1 cellular context compared by ENCODE assay signal in the genomic region with DNA sequence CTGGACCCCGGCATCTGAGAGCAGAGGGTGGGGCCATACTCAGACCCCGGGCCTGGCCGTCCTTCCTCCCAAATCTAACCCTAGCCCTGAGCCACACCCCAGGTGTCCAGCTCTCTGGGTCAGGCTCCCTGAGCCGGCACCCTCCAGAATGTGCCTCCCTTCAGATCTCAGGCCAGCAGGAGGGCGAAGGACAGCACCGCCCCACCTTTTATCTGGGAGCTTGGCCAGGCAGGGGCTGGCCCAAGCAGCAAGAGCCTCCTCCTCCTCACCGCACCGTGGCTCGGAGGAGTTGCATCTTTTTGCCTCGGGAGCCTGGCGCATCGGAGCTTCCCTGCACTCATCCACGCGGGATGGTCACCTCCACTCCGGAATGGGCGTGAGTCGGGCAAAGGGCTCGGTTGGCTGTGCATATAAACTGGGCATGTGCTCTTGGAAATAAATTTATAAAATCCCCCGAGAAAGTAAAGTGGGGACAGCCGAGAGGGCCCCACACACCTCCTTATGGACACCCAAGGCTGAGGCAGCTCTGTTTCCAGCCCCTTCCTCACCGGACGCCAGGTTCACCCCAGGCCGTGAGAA.
TF ChIP-seq lines count a peak whose summit lies in the region.

No MANE protein-coding gene starts in this region.

TF ChIP-seq in SK-N-SH treated with all-trans-retinoic acid at 6 μM for 48 hours, 23 proteins besides CTCF, POLR2A, EP300 and RAD21 (continued from another document):
- TF ChIP-seq GLIS3 (CRISPR knock-in tag; IDR thresholded peaks at IDR 0.05), result no peak
- TF ChIP-seq ESRRG (CRISPR knock-in tag; IDR thresholded peaks at IDR 0.05), result no peak
- TF ChIP-seq, protein P1, sequence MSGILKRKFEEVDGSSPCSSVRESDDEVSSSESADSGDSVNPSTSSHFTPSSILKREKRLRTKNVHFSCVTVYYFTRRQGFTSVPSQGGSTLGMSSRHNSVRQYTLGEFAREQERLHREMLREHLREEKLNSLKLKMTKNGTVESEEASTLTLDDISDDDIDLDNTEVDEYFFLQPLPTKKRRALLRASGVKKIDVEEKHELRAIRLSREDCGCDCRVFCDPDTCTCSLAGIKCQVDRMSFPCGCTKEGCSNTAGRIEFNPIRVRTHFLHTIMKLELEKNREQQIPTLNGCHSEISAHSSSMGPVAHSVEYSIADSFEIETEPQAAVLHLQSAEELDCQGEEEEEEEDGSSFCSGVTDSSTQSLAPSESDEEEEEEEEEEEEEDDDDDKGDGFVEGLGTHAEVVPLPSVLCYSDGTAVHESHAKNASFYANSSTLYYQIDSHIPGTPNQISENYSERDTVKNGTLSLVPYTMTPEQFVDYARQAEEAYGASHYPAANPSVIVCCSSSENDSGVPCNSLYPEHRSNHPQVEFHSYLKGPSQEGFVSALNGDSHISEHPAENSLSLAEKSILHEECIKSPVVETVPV (CRISPR knock-in tag; IDR thresholded peaks at IDR 0.05), result no peak
- no peak for TF ChIP-seq ZNF8 (CRISPR knock-in tag; IDR thresholded peaks at IDR 0.05)
- no peak for TF ChIP-seq ZNF565 (CRISPR knock-in tag; conservative IDR thresholded peaks at IDR 0.05; ENCODE audit: low read depth)
- TF ChIP-seq OSR1 (CRISPR knock-in tag; IDR thresholded peaks at IDR 0.05), result no peak
- TF ChIP-seq BACH2 (CRISPR knock-in tag; IDR thresholded peaks at IDR 0.05; ENCODE audit: borderline replicate concordance), result no peak
- TF ChIP-seq ZFP30 (CRISPR knock-in tag; IDR thresholded peaks at IDR 0.05), result no peak
- TF ChIP-seq, protein P2, sequence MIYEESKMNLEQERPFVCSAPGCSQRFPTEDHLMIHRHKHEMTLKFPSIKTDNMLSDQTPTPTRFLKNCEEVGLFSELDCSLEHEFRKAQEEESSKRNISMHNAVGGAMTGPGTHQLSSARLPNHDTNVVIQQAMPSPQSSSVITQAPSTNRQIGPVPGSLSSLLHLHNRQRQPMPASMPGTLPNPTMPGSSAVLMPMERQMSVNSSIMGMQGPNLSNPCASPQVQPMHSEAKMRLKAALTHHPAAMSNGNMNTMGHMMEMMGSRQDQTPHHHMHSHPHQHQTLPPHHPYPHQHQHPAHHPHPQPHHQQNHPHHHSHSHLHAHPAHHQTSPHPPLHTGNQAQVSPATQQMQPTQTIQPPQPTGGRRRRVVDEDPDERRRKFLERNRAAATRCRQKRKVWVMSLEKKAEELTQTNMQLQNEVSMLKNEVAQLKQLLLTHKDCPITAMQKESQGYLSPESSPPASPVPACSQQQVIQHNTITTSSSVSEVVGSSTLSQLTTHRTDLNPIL (CRISPR knock-in tag; IDR thresholded peaks at IDR 0.05; ENCODE audit: low read depth), result no peak
- TF ChIP-seq ISL1 (CRISPR knock-in tag; IDR thresholded peaks at IDR 0.05), result no peak
- TF ChIP-seq RARB (CRISPR knock-in tag; IDR thresholded peaks at IDR 0.05), result no peak
- TF ChIP-seq TOX (CRISPR knock-in tag; IDR thresholded peaks at IDR 0.05; ENCODE audit: borderline replicate concordance), result no peak
